Comparison of ENCODE assay signal across 28 cellular contexts in the genomic region with DNA sequence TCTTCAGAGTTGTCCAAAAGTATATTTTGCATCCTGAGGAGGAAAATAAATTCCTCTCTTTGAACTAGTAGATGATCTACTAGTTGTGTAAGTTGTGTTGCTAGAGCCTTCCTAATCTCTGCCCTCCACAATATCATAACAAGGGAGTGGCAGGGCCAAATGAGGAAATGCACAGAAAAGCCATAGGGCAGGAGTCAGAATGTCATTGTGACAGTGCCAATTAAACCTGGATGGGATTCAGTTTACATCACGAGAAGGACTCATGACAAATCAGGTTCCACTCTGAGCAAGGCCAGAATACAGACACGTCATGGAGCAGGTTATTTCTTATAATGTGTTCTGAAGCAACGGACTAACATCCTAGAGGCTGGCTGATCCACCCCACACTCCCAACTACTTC.
"Had no signal": no experiment of that assay in that cellular context is flagged by ENCODE, and none has a peak within 500 bp of the region (broad histone marks: within the 10 kb centered on the region; RNA-seq: fewer than 3 reads in every experiment).

No MANE protein-coding gene starts in this region.

- H3K36me3 ChIP-seq: adrenal gland, ascending aorta, esophagus squamous epithelium, gastroesophageal sphincter, WERI-Rb-1 had no signal

- H3K27me3 ChIP-seq: adrenal gland, ascending aorta, esophagus squamous epithelium, gastroesophageal sphincter had no signal

- FAIRE-seq: bronchial epithelial cell, endometrium, endothelial cell of umbilical vein had no signal

- H3K27ac ChIP-seq: adrenal gland, ascending aorta, epithelial cell of prostate, esophagus squamous epithelium, gastroesophageal sphincter, WERI-Rb-1 had no signal

- DNase-seq: activated B cell treated with CpG ODN at 0.5 μM for 24 hours; activated CD4-positive, alpha-beta T cell treated with anti-CD3 and anti-CD28 coated beads for 48 hours; activated CD4-positive, alpha-beta T cell treated with anti-CD3 and anti-CD28 coated beads, Interleukin-2, amount 50 U/mL, for 1 hour; activated CD4-positive, alpha-beta T cell treated with anti-CD3 and anti-CD28 coated beads, Interleukin-2, amount 50 U/mL, for 48 hours; activated CD8-positive, alpha-beta memory T cell treated with anti-CD3 and anti-CD28 coated beads for 24 hours; activated CD8-positive, alpha-beta T cell treated with anti-CD3 and anti-CD28 coated beads for 36 hours; activated effector memory CD4-positive, alpha-beta T cell treated with anti-CD3 and anti-CD28 coated beads, Interleukin-2, amount 50 U/mL, for 16 hours; activated naive CD4-positive, alpha-beta T cell treated with anti-CD3 and anti-CD28 coated beads for 36 hours; activated naive CD8-positive, alpha-beta T cell treated with anti-CD3 and anti-CD28 coated beads for 36 hours; activated naive CD8-positive, alpha-beta T cell treated with anti-CD3 and anti-CD28 coated beads, Interleukin-2, amount 50 U/mL, for 24 hours; activated T-cell treated with anti-CD3 and anti-CD28 coated beads, Interleukin-2, amount 50 U/mL, for 4 hours; adrenal gland; amygdala; cortex of kidney; effector CD8-positive, alpha-beta T cell; esophagus squamous epithelium; foreskin melanocyte; T-helper 1 cell; T-helper 17 cell; T1000; WERI-Rb-1 had no signal

- H3K4me3 ChIP-seq: adrenal gland, ascending aorta, esophagus squamous epithelium, gastroesophageal sphincter had no signal

- H3K9me3 ChIP-seq: adrenal gland, ascending aorta, esophagus squamous epithelium, gastroesophageal sphincter had no signal

- ATAC-seq: activated CD4-positive, CD25-positive, alpha-beta regulatory T cell treated with anti-CD3 and anti-CD28 coated beads, Interleukin-2, amount 50 U/mL, for 24 hours; activated CD8-positive, alpha-beta T cell treated with anti-CD3 and anti-CD28 coated beads for 36 hours; activated naive CD8-positive, alpha-beta T cell treated with anti-CD3 and anti-CD28 coated beads, Interleukin-2, amount 50 U/mL, for 24 hours; activated T-cell treated with anti-CD3 and anti-CD28 coated beads, Interleukin-2, amount 50 U/mL, for 4 hours; gastroesophageal sphincter; T-helper 17 cell had no signal

- H3K4me1 ChIP-seq: adrenal gland, ascending aorta, esophagus squamous epithelium, gastroesophageal sphincter had no signal
